ENCODE assay signal across 1 cellular context in genomic region chr1:220271706-220272046, GRCh38.
TF ChIP-seq lines count a peak whose summit lies in the region.

No MANE protein-coding gene starts in this region.

TF ChIP-seq in K562, 482 proteins besides CTCF, POLR2A, EP300 and RAD21 (continued from another document):
- TF ChIP-seq SNIP1 (IDR thresholded peaks at IDR 0.05; ENCODE audit: low read depth) (no peak), C11orf30 (IDR thresholded peaks at IDR 0.05; ENCODE audit: low read depth) (no peak), POLR2H (tag; IDR thresholded peaks at IDR 0.05; ENCODE audit: low read depth) (no peak), ETV1 (tag; conservative IDR thresholded peaks at IDR 0.05; ENCODE audit: low read depth) (no peak), ARID1B (IDR thresholded peaks at IDR 0.05) (no peak), NFXL1 (CRISPR knock-in tag; IDR thresholded peaks at IDR 0.05) (no peak)
